Comparison of ENCODE assay signal across 16 cellular contexts in the genomic region with DNA sequence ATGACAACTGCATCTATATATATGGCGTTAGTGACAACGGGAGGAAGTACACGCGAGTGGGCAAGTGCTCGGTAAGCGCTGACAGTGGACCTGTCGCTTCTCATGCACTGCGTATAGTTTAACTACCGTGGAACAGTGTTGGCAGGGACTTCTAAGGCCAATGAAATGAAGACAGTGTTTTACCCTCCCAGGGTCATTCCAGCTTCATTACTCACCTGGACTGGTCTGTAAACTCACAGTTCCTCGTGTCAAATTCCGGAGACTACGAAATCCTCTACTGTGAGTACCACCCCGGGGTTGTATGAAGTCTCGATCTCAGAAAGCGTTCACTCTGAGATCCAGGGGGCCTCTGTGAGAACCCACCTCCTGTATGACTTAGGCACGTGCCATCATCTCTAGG.
"Had no signal": no experiment of that assay in that cellular context is flagged by ENCODE, and none has a peak within 500 bp of the region (broad histone marks: within the 10 kb centered on the region; RNA-seq: fewer than 3 reads in every experiment).

No MANE protein-coding gene starts in this region.

- H3K27ac ChIP-seq: body of pancreas, epithelial cell of prostate, gastroesophageal sphincter, ovary, thyroid gland had no signal

- H3K4me3 ChIP-seq: body of pancreas, gastroesophageal sphincter, ovary, thyroid gland had no signal

- H3K4me1 Mint-ChIP-seq: activated naive CD8-positive, alpha-beta T cell treated with anti-CD3 and anti-CD28 coated beads, Interleukin-2, amount 50 U/mL, for 24 hours; central memory CD8-positive, alpha-beta T cell; nephron progenitor cell had no signal

- H3K4me3 Mint-ChIP-seq: activated naive CD8-positive, alpha-beta T cell treated with anti-CD3 and anti-CD28 coated beads, Interleukin-2, amount 50 U/mL, for 24 hours; activated T-helper 1 cell treated with anti-CD3 and anti-CD28 coated beads, Interleukin-12 subunit alpha, Interleukin-12 subunit beta, Interleukin-2, Interleukin-4 antibody, amounts not matched to agents 30 ng/mL and 10 ng/mL and 1 ng/mL, durations not matched to agents 14 hours and 24 hours and 36 hours; central memory CD8-positive, alpha-beta T cell; nephron progenitor cell had no signal

- DNase-seq: activated CD4-positive, alpha-beta T cell treated with anti-CD3 and anti-CD28 coated beads for 48 hours; activated naive CD4-positive, alpha-beta T cell treated with Interleukin-2 at 50 U/mL for 16 hours; activated naive CD8-positive, alpha-beta T cell treated with anti-CD3 and anti-CD28 coated beads, Interleukin-2, amount 50 U/mL, for 24 hours; body of pancreas; cortex of kidney; effector memory CD4-positive, alpha-beta T cell; kidney glomerular epithelial cell; nephron progenitor cell; ovary; stimulated activated CD4-positive, alpha-beta T cell treated with anti-CD3 and anti-CD28 coated beads, Interleukin-4, amount 100 ng/mL, for 24 hours; T-helper 1 cell; thyroid gland had no signal

- H3K36me3 ChIP-seq: ovary had no signal

- ATAC-seq: activated naive CD8-positive, alpha-beta T cell treated with anti-CD3 and anti-CD28 coated beads, Interleukin-2, amount 50 U/mL, for 24 hours; body of pancreas; gastroesophageal sphincter had no signal

- H3K9me3 ChIP-seq: body of pancreas, gastroesophageal sphincter, ovary, thyroid gland had no signal

- H3K27me3 ChIP-seq: body of pancreas, gastroesophageal sphincter, ovary, thyroid gland had no signal

- H3K9me3 Mint-ChIP-seq: activated naive CD8-positive, alpha-beta T cell treated with anti-CD3 and anti-CD28 coated beads, Interleukin-2, amount 50 U/mL, for 24 hours; activated T-helper 1 cell treated with anti-CD3 and anti-CD28 coated beads, Interleukin-12 subunit alpha, Interleukin-12 subunit beta, Interleukin-2, Interleukin-4 antibody, amounts not matched to agents 30 ng/mL and 10 ng/mL and 1 ng/mL, durations not matched to agents 14 hours and 24 hours and 36 hours; central memory CD8-positive, alpha-beta T cell; nephron progenitor cell had no signal

- H3K4me1 ChIP-seq: body of pancreas, gastroesophageal sphincter, thyroid gland had no signal

- H3K27ac Mint-ChIP-seq: activated naive CD8-positive, alpha-beta T cell treated with anti-CD3 and anti-CD28 coated beads, Interleukin-2, amount 50 U/mL, for 24 hours; activated T-helper 1 cell treated with anti-CD3 and anti-CD28 coated beads, Interleukin-12 subunit alpha, Interleukin-12 subunit beta, Interleukin-2, Interleukin-4 antibody, amounts not matched to agents 30 ng/mL and 10 ng/mL and 1 ng/mL, durations not matched to agents 14 hours and 24 hours and 36 hours; nephron progenitor cell had no signal
